ENCODE assay signal across 8 cellular contexts in the genomic region with DNA sequence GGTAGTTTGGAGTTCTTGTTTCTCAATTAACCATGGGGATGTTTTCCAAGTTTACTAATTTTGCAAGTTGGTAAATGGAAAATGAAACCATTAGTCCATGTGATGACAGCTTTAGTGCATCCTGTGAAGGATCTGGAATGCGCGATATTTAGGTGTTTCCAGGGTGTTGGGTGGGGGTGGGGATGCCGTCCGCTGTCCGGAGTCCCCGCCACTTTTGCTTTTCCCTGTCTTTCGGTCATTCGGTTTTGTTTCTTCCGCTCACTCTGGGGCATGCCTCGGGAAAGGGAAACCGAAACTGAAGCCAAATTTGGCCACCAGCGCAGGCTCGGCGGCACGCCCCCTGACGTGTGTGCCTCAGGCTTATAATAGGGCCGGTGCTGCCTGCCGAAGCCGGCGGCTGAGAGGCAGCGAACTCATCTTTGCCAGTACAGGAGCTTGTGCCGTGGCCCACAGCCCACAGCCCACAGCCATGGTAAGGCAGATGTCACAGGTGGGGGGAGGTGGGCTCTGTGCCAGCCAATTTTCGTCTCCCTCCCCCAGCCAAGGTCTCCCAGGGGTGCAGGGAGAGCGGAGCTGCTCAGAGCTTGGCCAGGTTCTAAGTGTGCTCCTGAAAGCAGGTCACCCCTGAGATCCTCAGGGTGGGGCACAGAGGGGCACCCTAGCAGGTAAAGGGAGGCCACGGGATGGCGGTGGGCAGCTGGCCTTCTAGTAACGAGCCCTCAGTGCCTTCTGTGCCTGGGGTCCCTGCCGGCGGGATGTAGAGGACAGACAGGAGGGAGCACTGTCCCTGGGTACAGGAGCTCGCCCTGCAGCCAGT. TPM values are rescaled to one million over a fixed set of nuclear protein-coding genes. Genes with fewer than 3 reads are reported as not detected.
DNase-seq lines count a peak whose midpoint lies in the region; ATAC-seq and TF ChIP-seq lines count a peak whose summit lies in the region.

A gene (plus strand): TSS at position 393 of the 817 bp plus-strand sequence. CDS start 77 bp downstream, at position 470.

- peaks cover 12% of the 10 kb centered on the region; the same call in 1 of the 2 replicates for H3K4me1 ChIP-seq in OCI-LY3 (ENCODE audit: low read length)
- peaks cover 12 to 14% of the 10 kb centered on the region in 2 donors for H3K4me1 ChIP-seq in mucosa of rectum (ENCODE audit: control insufficient read depth in 2 of 2, insufficient read depth in 2 of 2, low read length in 2 of 2)

- H3K27me3 ChIP-seq in BJ (ENCODE audit: control insufficient read depth, insufficient read depth, low read length) (no peaks in the 10 kb centered on the region), OCI-LY3 (ENCODE audit: low read depth, low read length) (no peaks in the 10 kb centered on the region), mucosa of rectum (ENCODE audit: control insufficient read depth in 2 of 2, insufficient read depth in 2 of 2, low read length in 2 of 2) (no peaks in the 10 kb centered on the region)

- DNase-seq in BJ (ENCODE audit: low read depth): peak; percentile 49
- peak; percentile 81 for DNase-seq in activated T-cell treated with anti-CD3 and anti-CD28 coated beads for 4 hours
- DNase-seq in epithelial cell of proximal tubule (ENCODE audit: low read depth): no peak
- DNase-seq in stimulated activated CD8-positive, alpha-beta memory T cell treated with anti-CD3 and anti-CD28 coated beads, Interleukin-4, amount 100 ng/mL, for 48 hours: peak; percentile 89

- no peaks in the 10 kb centered on the region for H4K20me1 ChIP-seq in OCI-LY3 (ENCODE audit: insufficient read depth, low read length)

- H3K79me2 ChIP-seq in OCI-LY3 (ENCODE audit: low read length): no peaks in the 10 kb centered on the region

- H3K4me3 ChIP-seq in BJ (ENCODE audit: low read depth, low read length) (peak within 1 kb of the TSS; percentile 71), OCI-LY3 (ENCODE audit: low read length) (peak within 1 kb of the TSS; percentile 92), epithelial cell of proximal tubule (ENCODE audit: low read depth, low read length) (peak within 1 kb of the TSS; percentile 79), mucosa of rectum (ENCODE audit: low read length in 2 of 2) (peak within 1 kb of the TSS; percentile 88 to 90)

- H3K9ac ChIP-seq in OCI-LY3 (ENCODE audit: low read length) (peak within 1 kb of the TSS; percentile 80), mucosa of rectum (ENCODE audit: low read depth in 1 of 2, low read length in 2 of 2) (peak within 1 kb of the TSS; percentile 74 to 92)

- H3K4me2 ChIP-seq in OCI-LY3 (ENCODE audit: low read length): peak within 1 kb of the TSS; percentile 91

- ATAC-seq in HG03432 (IDR thresholded peaks at IDR 0.05; ENCODE audit: unreplicated experiment): peak; percentile 84

- H3K9me3 ChIP-seq in OCI-LY3 (ENCODE audit: insufficient read depth, low read length) (no peaks in the 10 kb centered on the region), mucosa of rectum (ENCODE audit: control insufficient read depth in 2 of 2, low read length in 2 of 2) (no peaks in the 10 kb centered on the region)

- H2AFZ ChIP-seq in OCI-LY3 (ENCODE audit: low read depth, low read length): peak within 1 kb of the TSS; percentile 98

- H3K27ac ChIP-seq in OCI-LY3 (ENCODE audit: low read length) (peak within 1 kb of the TSS; percentile 55), mucosa of rectum (ENCODE audit: low read depth in 2 of 2, low read length in 2 of 2) (peak within 1 kb of the TSS; percentile 83 to 94)

- CTCF ChIA-PET in BJ (lab: Yijun Ruan, JAX): interaction anchor here (0.6 to 3.3 kb wide), 7 partner anchors 10 to 218 kb away, joined by 3 to 15 read pairs (median 4); no protein-coding TSS in a partner anchor

- peak; percentile 97 for TF ChIP-seq POLR2A in GM19193 (IDR thresholded peaks at IDR 0.05; ENCODE audit: extremely low read depth, insufficient read depth, insufficient read length)

- TF ChIP-seq CTCF in BJ (IDR thresholded peaks at IDR 0.05; ENCODE audit: insufficient read depth, low read depth, low read length): no peak
- no peak for TF ChIP-seq CTCF in OCI-LY3 (IDR thresholded peaks at IDR 0.05; ENCODE audit: low read depth, low read length)
- no peak for TF ChIP-seq CTCF in epithelial cell of proximal tubule (conservative IDR thresholded peaks at IDR 0.05; ENCODE audit: low read depth, low read length)

- POLR2A ChIA-PET in BJ (lab: Charles Lee): interaction anchor here (0.6 kb wide), 1 partner anchor 103 kb away, joined by 4 read pairs; a partner anchor contains a TSS

- no peaks in the 10 kb centered on the region for H3K36me3 ChIP-seq in BJ (ENCODE audit: control insufficient read depth, insufficient read depth, low read length)
- no peaks in the 10 kb centered on the region for H3K36me3 ChIP-seq in OCI-LY3 (replicated peaks; ENCODE audit: low read depth, low read length)
- H3K36me3 ChIP-seq in mucosa of rectum (ENCODE audit: control insufficient read depth in 2 of 2, insufficient read depth in 2 of 2, low read length in 2 of 2): no peaks in the 10 kb centered on the region

RNA-seq across cellular contexts. Expression of the gene that starts here (rescaled TPM):
- polyA plus RNA-seq in BJ (2011; rRNA removed): 73.0 and 86.8 TPM in 2 replicates
- polyA minus RNA-seq in BJ (2011; rRNA and poly(A)+ RNA removed): 8.7 and 9.7 TPM in 2 replicates
- 66.0 and 75.6 TPM in 2 replicates for total RNA-seq in epithelial cell of proximal tubule
